ENCODE assay signal across 8 cellular contexts in genomic region chr5:72955143-72955767, GRCh38. TPM values are rescaled to one million over a fixed set of nuclear protein-coding genes. Genes with fewer than 3 reads are reported as not detected.
DNase-seq lines count a peak whose midpoint lies in the region; ATAC-seq and TF ChIP-seq lines count a peak whose summit lies in the region.

No MANE protein-coding gene starts in this region.

- H3K4me1 ChIP-seq in H9 (ENCODE audit: insufficient read depth, low read length) (peaks cover 5% of the 10 kb centered on the region), colonic mucosa (no peaks in the 10 kb centered on the region), tibial artery (peaks cover 0 to 39% (median 9%) of the 10 kb centered on the region in 4 donors)

- H3K9me3 ChIP-seq in H9 (ENCODE audit: control insufficient read depth, low read depth, low read length), result no peaks in the 10 kb centered on the region
- no peaks in the 10 kb centered on the region for H3K9me3 ChIP-seq in colonic mucosa
- no peaks in the 10 kb centered on the region for H3K9me3 ChIP-seq in tibial artery

- H3K4me3 Mint-ChIP-seq in H9 (peak overlapping the region; percentile 86 to 89), memory B cell (peak overlapping the region; percentile 91)

- H3K4me1 Mint-ChIP-seq in H9, result peaks cover 23 to 25% of the 10 kb centered on the region in 2 experiments
- H3K4me1 Mint-ChIP-seq in memory B cell, result peaks cover 16% of the 10 kb centered on the region

- no CpG with 5 or more reads among the region's 33 CpGs for WGBS in H9 (ENCODE audit: extremely low coverage, insufficient read length, low lambda C conversion rate)

- peak overlapping the region; percentile 39 for H2BK120ac ChIP-seq in H9 (ENCODE audit: low read depth, low read length, poor library complexity, severe bottlenecking)

- H2BK12ac ChIP-seq in H9 (ENCODE audit: insufficient read length, low read depth, low read length), result no peak overlapping the region

- H3K79me2 ChIP-seq in H9 (ENCODE audit: insufficient read depth, low read length), result no peaks in the 10 kb centered on the region; the same call in 1 of the 2 replicates

- peak overlapping the region; percentile 49 for H2AFZ ChIP-seq in H9 (ENCODE audit: low read length)

- intact Hi-C loops in colonic mucosa (cut with DNase I), result no loop called here
- intact Hi-C loops in tibial artery (cut with DNase I; ENCODE audit: low total_unique reads), result loop anchor here (10.0 kb wide), 1 partner anchor 100 kb away; no protein-coding TSS in a partner anchor

- ATAC-seq in GM18502 (IDR thresholded peaks at IDR 0.05; ENCODE audit: poor library complexity, unreplicated experiment), result peak; percentile 54
- ATAC-seq in memory B cell (ENCODE audit: low read depth), result peak; percentile 16

- no peak overlapping the region for H4K91ac ChIP-seq in H9 (ENCODE audit: insufficient read length, low read depth, low read length)

- H3K27ac Mint-ChIP-seq in H9, result peak overlapping the region; percentile 45 to 96 (median 92); a peak in 5 of 7 replicates
- H3K27ac Mint-ChIP-seq in memory B cell, result peak overlapping the region; percentile 90

- no peak overlapping the region for H2BK5ac ChIP-seq in H9 (ENCODE audit: insufficient read length, low read length)

- H3T11ph ChIP-seq in H9 (ENCODE audit: low read length), result no peak overlapping the region

- H3K4ac ChIP-seq in H9 (ENCODE audit: low read depth, low read length), result no peak overlapping the region

- no peak overlapping the region for H4K8ac ChIP-seq in H9 (replicated peaks; ENCODE audit: insufficient read length, low read depth, low read length)

- H3K9ac ChIP-seq in H9 (ENCODE audit: extremely low read depth, insufficient read length, low read length) (peak overlapping the region; percentile 59), colonic mucosa (ENCODE audit: low read depth in 2 of 2, low read length in 2 of 2) (peak overlapping the region; percentile 71 to 91)

- no peak overlapping the region for H2BK20ac ChIP-seq in H9 (ENCODE audit: low read depth, low read length, poor library complexity, severe bottlenecking)

- no peak overlapping the region for H2AK5ac ChIP-seq in H9 (ENCODE audit: insufficient read length, low read length)

- H3K27me3 Mint-ChIP-seq in H9 (ENCODE audit: low read depth) (no peaks in the 10 kb centered on the region; the same call in 1 of the 2 replicates), memory B cell (peaks cover 2% of the 10 kb centered on the region)

- no peaks in the 10 kb centered on the region for H3K36me3 ChIP-seq in colonic mucosa
- H3K36me3 ChIP-seq in tibial artery, result no peaks in the 10 kb centered on the region

- no peaks in the 10 kb centered on the region for H4K20me1 ChIP-seq in H9 (ENCODE audit: control insufficient read depth, insufficient read depth, insufficient read length)

- peak overlapping the region; percentile 81 for H3K14ac ChIP-seq in H9 (ENCODE audit: insufficient read depth, low read length)

- H3K18ac ChIP-seq in H9 (ENCODE audit: insufficient read length, low read depth, low read length), result peak overlapping the region; percentile 71

- no peak overlapping the region for H3K56ac ChIP-seq in H9 (ENCODE audit: insufficient read length, low read depth, low read length)

- H3K79me1 ChIP-seq in H9 (ENCODE audit: insufficient read depth, low read depth, low read length, poor library complexity, severe bottlenecking), result no peaks in the 10 kb centered on the region

- H3K23me2 ChIP-seq in H9 (ENCODE audit: insufficient read length, low read depth, low read length, poor library complexity, severe bottlenecking), result peaks cover 12% of the 10 kb centered on the region

- no peaks in the 10 kb centered on the region for H3K36me3 Mint-ChIP-seq in H9 (ENCODE audit: insufficient read depth in 1 of 3, low read depth in 3 of 3)
- H3K36me3 Mint-ChIP-seq in memory B cell, result no peaks in the 10 kb centered on the region

- H3K27ac ChIP-seq in H9 (ENCODE audit: insufficient read length, low read depth, low read length) (peak overlapping the region; percentile 35), colonic mucosa (peak overlapping the region; percentile 94), tibial artery (peak overlapping the region; percentile 98)

- H3K9me3 Mint-ChIP-seq in H9 (no peaks in the 10 kb centered on the region), memory B cell (no peaks in the 10 kb centered on the region)

- DNase-seq in H9 (peak; percentile 74), MV-4-11 (lab: John Stamatoyannopoulos, UW) (peak; percentile 29), colonic mucosa (peak; percentile 83), memory B cell (ENCODE audit: low spot score in 2 of 2) (no peak), tibial artery (no peak), NCI-H1930 (lab: John Stamatoyannopoulos, UW) (no peak)
- no peak for DNase-seq in activated effector memory CD4-positive, alpha-beta T cell treated with Interleukin-2 at 50 U/mL for 16 hours

- TF ChIP-seq CTCF in H9 (conservative IDR thresholded peaks at IDR 0.05) (no peak), colonic mucosa (IDR thresholded peaks at IDR 0.05) (no peak), tibial artery (IDR thresholded peaks at IDR 0.05) (no peak)

- no peaks in the 10 kb centered on the region for H3K27me3 ChIP-seq in H9 (ENCODE audit: insufficient read depth, low read length)
- H3K27me3 ChIP-seq in colonic mucosa, result no peaks in the 10 kb centered on the region
- H3K27me3 ChIP-seq in tibial artery, result no peaks in the 10 kb centered on the region

- no peak overlapping the region for H3K23ac ChIP-seq in H9 (ENCODE audit: insufficient read length, low read depth, low read length)

- H2BK15ac ChIP-seq in H9 (ENCODE audit: low read depth, low read length), result no peak overlapping the region

- peak overlapping the region; percentile 90 for H3K4me3 ChIP-seq in colonic mucosa
- H3K4me3 ChIP-seq in tibial artery, result peak overlapping the region; percentile 87 to 92

- H3K4me2 ChIP-seq in H9 (ENCODE audit: insufficient read depth, insufficient read length, low read length), result peak overlapping the region; percentile 76

- H4K5ac ChIP-seq in H9 (ENCODE audit: insufficient read length, low read depth, low read length), result peak overlapping the region; percentile 35

RNA-seq across cellular contexts. Expression of gene FCHO2, which starts 0.6 kb away (rescaled TPM):
- total RNA-seq in H9 (2021) (5.8 and 7.1 TPM in 2 replicates), colonic mucosa (10 to 100 TPM; 30.9 to 56.5 TPM)

Comparison
In these comparisons a context has a peak if more than half of its experiments do, and no peak if none do; other contexts are left out.
1. DNase-seq: peak in H9 (single experiment), MV-4-11 (single experiment) and colonic mucosa (single experiment); none in memory B cell (0 of 2), tibial artery (0 of 2), activated effector memory CD4-positive, alpha-beta T cell treated with Interleukin-2 at 50 U/mL for 16 hours (single experiment) and NCI-H1930 (0 of 2).
2. H3K27ac ChIP-seq: peak in every context shown above with its lines; median percentile 98 in tibial artery; 94 in colonic mucosa; 35 in H9.